Comparison of ENCODE assay signal across 27 cellular contexts in the genomic region with DNA sequence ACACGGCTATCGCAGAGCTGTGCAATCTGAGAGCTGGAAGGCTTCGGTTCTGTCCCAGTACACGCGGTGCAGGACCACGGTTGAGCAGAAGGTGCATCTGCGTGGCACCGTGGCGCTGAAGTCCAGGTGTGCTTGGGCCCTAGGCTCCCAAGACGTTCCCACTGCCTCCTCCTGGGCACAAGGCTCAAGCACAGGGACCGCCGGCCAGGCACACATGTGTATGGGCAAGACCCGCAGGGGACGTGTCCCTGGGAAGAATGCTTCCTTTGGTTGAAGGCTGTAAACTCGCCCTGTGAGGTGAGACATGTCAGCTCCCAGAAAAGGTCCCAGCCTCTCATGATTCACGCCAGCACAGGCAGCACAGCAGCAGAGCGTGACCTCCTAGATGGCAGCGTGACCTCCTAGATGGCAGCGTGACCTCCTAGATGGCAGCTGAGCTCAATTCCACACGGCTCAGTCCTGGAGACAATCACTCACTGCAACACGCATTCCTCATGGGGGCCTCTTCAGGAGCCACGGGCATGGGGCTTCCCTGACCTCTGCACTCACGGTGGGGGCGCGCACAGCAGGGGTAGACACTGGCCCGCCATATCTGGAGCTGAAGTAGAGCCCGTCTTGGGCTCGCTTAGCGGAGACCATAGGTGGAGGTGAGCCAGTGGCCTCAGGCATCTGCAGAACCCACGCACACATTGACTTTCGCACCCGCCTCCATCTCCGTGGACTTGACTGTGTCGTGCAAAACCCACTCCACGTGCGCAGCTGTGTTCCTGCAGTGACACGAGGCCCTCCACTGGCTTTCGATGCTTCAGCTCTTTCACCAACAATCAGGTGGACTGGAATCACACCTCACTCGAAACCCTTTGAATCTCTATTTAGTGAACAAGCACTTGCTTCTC.
"Had no signal": no experiment of that assay in that cellular context is flagged by ENCODE, and none has a peak within 500 bp of the region (broad histone marks: within the 10 kb centered on the region; RNA-seq: fewer than 3 reads in every experiment).

No MANE protein-coding gene starts in this region.

- H2AFZ ChIP-seq: hepatocyte had no signal

- ATAC-seq: activated CD8-positive, alpha-beta memory T cell treated with anti-CD3 and anti-CD28 coated beads, Interleukin-2, amount 10 ng/mL, durations not matched to agents 7 days and 5 days; activated CD8-positive, alpha-beta T cell treated with anti-CD3 and anti-CD28 coated beads for 36 hours; natural killer cell had no signal

- H3K27me3 ChIP-seq: adrenal gland, colonic mucosa, esophagus muscularis mucosa, hepatocyte, sigmoid colon, testis, vagina had no signal

- H3K36me3 ChIP-seq: colonic mucosa had no signal

- H3K4me1 ChIP-seq: adrenal gland, colonic mucosa, esophagus muscularis mucosa, left ventricle myocardium inferior, sigmoid colon, testis, vagina had no signal

- H3K9me3 ChIP-seq: adrenal gland, colonic mucosa, esophagus muscularis mucosa, left ventricle myocardium inferior, sigmoid colon, testis, vagina had no signal

- DNase-seq: activated CD4-positive, alpha-beta T cell treated with anti-CD3 and anti-CD28 coated beads, Interleukin-2, amount 10 ng/mL, durations not matched to agents 7 days and 5 days; activated CD4-positive, CD25-positive, alpha-beta regulatory T cell treated with anti-CD3 and anti-CD28 coated beads, Interleukin-2, amount 50 U/mL, for 72 hours; activated CD8-positive, alpha-beta memory T cell treated with anti-CD3 and anti-CD28 coated beads, Interleukin-2, amount 10 ng/mL, durations not matched to agents 7 days and 5 days; activated CD8-positive, alpha-beta T cell treated with anti-CD3 and anti-CD28 coated beads for 36 hours; activated gamma-delta T cell treated with Interleukin-2 at 50 U/mL for 16 hours; activated T-cell treated with anti-CD3 and anti-CD28 coated beads for 4 hours; adrenal gland; colonic mucosa; glutamatergic neuron; immature natural killer cell; kidney glomerular epithelial cell; left ventricle myocardium inferior; mammary epithelial cell; natural killer cell; nucleus accumbens; sigmoid colon; stimulated activated CD4-positive, alpha-beta T cell treated with anti-CD3 and anti-CD28 coated beads, Interleukin-15, amount 100 ng/mL, for 24 hours; stimulated activated naive CD4-positive, alpha-beta T cell; testis; trophoblast cell had no signal

- FAIRE-seq: astrocyte, frontal cortex had no signal

- H3K4me2 ChIP-seq: hepatocyte, smooth muscle cell had no signal

- H3K4me3 ChIP-seq: adrenal gland, colonic mucosa, esophagus muscularis mucosa, hepatocyte, left ventricle myocardium inferior, sigmoid colon, smooth muscle cell, testis, vagina had no signal

- H3K27ac ChIP-seq: adrenal gland, colonic mucosa, esophagus muscularis mucosa, hepatocyte, left ventricle myocardium inferior, sigmoid colon, testis, vagina, VCaP had no signal
